15 cellular contexts compared by ENCODE assay signal in genomic region chr6:28226460-28226859, GRCh38. TPM values are rescaled to one million over a fixed set of nuclear protein-coding genes. Genes with fewer than 3 reads are reported as not detected.
A peak's percentile ranks its signal among the peaks of the same experiment; 100 is the strongest.
DNase-seq lines count a peak whose midpoint lies in the region; ATAC-seq, FAIRE-seq and TF ChIP-seq lines count a peak whose summit lies in the region.
"Had no signal": no experiment of that assay in that cellular context is flagged by ENCODE, and none has a peak within 500 bp of the region (broad histone marks: within the 10 kb centered on the region; RNA-seq: fewer than 3 reads in every experiment).

No MANE protein-coding gene starts in this region.

- ATAC-seq in K562: no peak
- ATAC-seq: activated T-cell treated with anti-CD3 and anti-CD28 coated beads, Interleukin-2, amount 50 U/mL, for 4 hours had no signal

- no peaks in the 10 kb centered on the region for H3K9me3 Mint-ChIP-seq in mesothelial cell of epicardium
- H3K9me3 Mint-ChIP-seq in activated naive CD8-positive, alpha-beta T cell treated with anti-CD3 and anti-CD28 coated beads for 36 hours: no peaks in the 10 kb centered on the region
- H3K9me3 Mint-ChIP-seq: activated T-cell treated with anti-CD3 and anti-CD28 coated beads, Interleukin-2, amount 50 U/mL, for 4 hours had no signal

- POLR2A ChIA-PET in A673 (lab: Charles Lee; ENCODE audit: low non-redundant PET) (no interaction called here), K562 (lab: Yijun Ruan, JAX) (interaction anchor here (0.7 to 2.5 kb wide), 13 partner anchors 8 to 333 kb away, joined by 3 to 14 read pairs (median 4); partner anchors contain the start of gene ZSCAN31)

- peaks cover 4% of the 10 kb centered on the region for H3K4me1 ChIP-seq in A673 (ENCODE audit: insufficient read depth, low read length, poor library complexity, severe bottlenecking)
- no peaks in the 10 kb centered on the region for H3K4me1 ChIP-seq in HUES6 (ENCODE audit: control insufficient read depth, insufficient read depth, low read length)
- H3K4me1 ChIP-seq in K562 (replicated peaks in 1 of 2; ENCODE audit: control insufficient read depth in 2 of 2, insufficient read depth in 2 of 2, low read length in 2 of 2): peaks cover 7 to 35% of the 10 kb centered on the region in 2 experiments
- peaks cover 0 to 27% (median 3%) of the 10 kb centered on the region in 4 donors for H3K4me1 ChIP-seq in tibial nerve

- H4K20me1 ChIP-seq in K562 (replicated peaks; ENCODE audit: control insufficient read depth, insufficient read depth, low read length): no peaks in the 10 kb centered on the region

- H3K4me3 Mint-ChIP-seq in mesothelial cell of epicardium: peak overlapping the region; percentile 92
- H3K4me3 Mint-ChIP-seq in activated naive CD8-positive, alpha-beta T cell treated with anti-CD3 and anti-CD28 coated beads for 36 hours: no peak overlapping the region

- intact Hi-C loops in A673 (cut with micrococcal nuclease; ENCODE audit: unreplicated experiment) (no loop called here), K562 (cut with micrococcal nuclease) (loop anchor here (5.0 to 10.0 kb wide), 2 partner anchors 56 to 388 kb away; partner anchors contain the start of gene PGBD1)

- no peak overlapping the region for H2AFZ ChIP-seq in K562 (ENCODE audit: low read depth, low read length)

- H3K36me3 Mint-ChIP-seq in mesothelial cell of epicardium: peaks cover 33% of the 10 kb centered on the region
- peaks cover 15% of the 10 kb centered on the region for H3K36me3 Mint-ChIP-seq in activated naive CD8-positive, alpha-beta T cell treated with anti-CD3 and anti-CD28 coated beads for 36 hours

- TF ChIP-seq POLR2A in K562 (conservative IDR thresholded peaks at IDR 0.05) (no peak), tibial nerve (IDR thresholded peaks at IDR 0.05) (no peak)

- H3K36me3 ChIP-seq in A673 (ENCODE audit: insufficient read depth, low read length, poor library complexity, severe bottlenecking) (peaks cover 21% of the 10 kb centered on the region), HUES6 (ENCODE audit: control insufficient read depth, insufficient read depth, low read length) (peaks cover 43% of the 10 kb centered on the region), K562 (ENCODE audit: control insufficient read depth, insufficient read depth, low read length) (peaks cover 45% of the 10 kb centered on the region), tibial nerve (peaks cover 0 to 46% (median 8%) of the 10 kb centered on the region in 3 donors)

- FAIRE-seq in K562 (lab: Jason Lieb, UNC): peak; percentile 15
- FAIRE-seq: RCC 7860 had no signal

- H3K27me3 ChIP-seq in A673 (replicated peaks; ENCODE audit: insufficient read depth, low read depth, low read length, poor library complexity) (no peaks in the 10 kb centered on the region), HUES6 (ENCODE audit: control insufficient read depth, insufficient read depth, low read length) (peaks cover 30% of the 10 kb centered on the region), K562 (ENCODE audit: control insufficient read depth in 2 of 2, insufficient read depth in 2 of 2, low read length in 2 of 2) (no peaks in the 10 kb centered on the region), tibial nerve (peaks cover 0 to 5% of the 10 kb centered on the region in 2 donors)

- H3K79me2 ChIP-seq in K562 (ENCODE audit: control insufficient read depth, insufficient read depth, low read length): peaks cover 35% of the 10 kb centered on the region

- TF ChIP-seq EP300 in K562 (IDR thresholded peaks at IDR 0.05; ENCODE audit: low read length) (no peak), tibial nerve (IDR thresholded peaks at IDR 0.05) (no peak)

- in situ Hi-C loops in K562 (cut with MboI): no loop called here

- TF ChIP-seq CTCF in A673 (conservative IDR thresholded peaks at IDR 0.05; ENCODE audit: low read depth, low read length) (no peak), K562 (IDR thresholded peaks at IDR 0.05 in 2 of 3, conservative IDR thresholded peaks at IDR 0.05 in 1 of 3; ENCODE audit: insufficient read depth in 2 of 3, low read depth in 1 of 3, low read length in 3 of 3) (no peak), mesothelial cell of epicardium (IDR thresholded peaks at IDR 0.05; ENCODE audit: unreplicated experiment) (no peak), tibial nerve (IDR thresholded peaks at IDR 0.05) (no peak)

- peak overlapping the region; percentile 98 for H3K27ac Mint-ChIP-seq in mesothelial cell of epicardium
- no peak overlapping the region for H3K27ac Mint-ChIP-seq in activated naive CD8-positive, alpha-beta T cell treated with anti-CD3 and anti-CD28 coated beads for 36 hours

- H3K4me3 ChIP-seq in A673 (ENCODE audit: low read depth, low read length, poor library complexity, severe bottlenecking): peak overlapping the region; percentile 73
- peak overlapping the region; percentile 93 for H3K4me3 ChIP-seq in HUES6 (ENCODE audit: low read depth, low read length)
- H3K4me3 ChIP-seq in K562: peak overlapping the region; percentile 79
- no peak overlapping the region for H3K4me3 ChIP-seq in tibial nerve

- BruUV-seq in A673 (replicated peaks; lab: Mats Ljungman, UMichigan): no TSS peak
- BruUV-seq in K562 (replicated peaks; lab: Mats Ljungman, UMichigan): no TSS peak

- H3K27me3 Mint-ChIP-seq in mesothelial cell of epicardium (ENCODE audit: low read depth): peaks cover 17% of the 10 kb centered on the region
- H3K27me3 Mint-ChIP-seq in activated naive CD8-positive, alpha-beta T cell treated with anti-CD3 and anti-CD28 coated beads for 36 hours: peaks cover 38% of the 10 kb centered on the region

- DNase-seq in A673 (ENCODE audit: low spot score) (no peak), K562 (ENCODE audit: extremely low read depth in 1 of 4, low spot score in 3 of 4) (no peak), mesothelial cell of epicardium (ENCODE audit: low spot score in 2 of 2, unreplicated experiment in 2 of 2) (no peak), tibial nerve (ENCODE audit: low spot score in 2 of 2) (no peak)
- DNase-seq in activated naive CD4-positive, alpha-beta T cell treated with anti-CD3 and anti-CD28 coated beads, Interleukin-2, amount 50 U/mL, for 16 hours: no peak
- no peak for DNase-seq in activated naive CD8-positive, alpha-beta T cell treated with anti-CD3 and anti-CD28 coated beads for 36 hours
- DNase-seq in activated CD8-positive, alpha-beta memory T cell treated with anti-CD3 and anti-CD28 coated beads, Interleukin-2, amount 50 U/mL, for 4 hours: no peak
- DNase-seq: activated CD4-positive, alpha-beta T cell treated with anti-CD3 and anti-CD28 coated beads for 4 hours; activated T-cell treated with anti-CD3 and anti-CD28 coated beads, Interleukin-2, amount 50 U/mL, for 4 hours; cortex of kidney; DMS153; NCI-H1048; NCI-H345 had no signal

- H3K4me1 Mint-ChIP-seq in mesothelial cell of epicardium: peaks cover 14% of the 10 kb centered on the region
- peaks cover 15% of the 10 kb centered on the region for H3K4me1 Mint-ChIP-seq in activated naive CD8-positive, alpha-beta T cell treated with anti-CD3 and anti-CD28 coated beads for 36 hours

- TF ChIP-seq RAD21 in K562 (CRISPR knock-in tag; conservative IDR thresholded peaks at IDR 0.05 in 1 of 2, IDR thresholded peaks at IDR 0.05 in 1 of 2): no peak

- 48% methylated on average over 2 of the region's 2 CpGs for WGBS in K562 (ENCODE audit: insufficient coverage, low coverage, missing lambda C conversion rate)
- 75 to 83% methylated on average over 2 of the region's 2 CpGs for WGBS in tibial nerve, 2 donors

- no peaks in the 10 kb centered on the region for H3K9me1 ChIP-seq in K562 (ENCODE audit: control insufficient read depth, insufficient read depth, low read length)

- CTCF ChIA-PET in A673 (lab: Charles Lee) (no interaction called here), K562 (lab: Yijun Ruan, JAX; ENCODE audit: low intra/inter-chr PET ratio) (interaction anchor here (0.6 kb wide), 1 partner anchor 1658 kb away, joined by 3 read pairs; no protein-coding TSS in a partner anchor)

- H3K9ac ChIP-seq in HUES6 (ENCODE audit: low read length) (no peak overlapping the region), K562 (ENCODE audit: insufficient read depth in 1 of 2, low read depth in 2 of 2, low read length in 2 of 2) (peak overlapping the region in 1 of 2 experiments; percentile 92; a peak in 2 of 4 replicates)

- H3K9me3 ChIP-seq in A673 (ENCODE audit: low read depth, low read length, poor library complexity, severe bottlenecking): no peaks in the 10 kb centered on the region
- no peaks in the 10 kb centered on the region for H3K9me3 ChIP-seq in HUES6 (ENCODE audit: control insufficient read depth, insufficient read depth, low read depth, low read length)
- H3K9me3 ChIP-seq in K562 (replicated peaks; ENCODE audit: control insufficient read depth, insufficient read depth, low read depth, low read length): no peaks in the 10 kb centered on the region
- no peaks in the 10 kb centered on the region for H3K9me3 ChIP-seq in tibial nerve

- peak overlapping the region; percentile 95 for H3K4me2 ChIP-seq in K562 (ENCODE audit: insufficient read depth, low read length)

- H3K27ac ChIP-seq in A673 (ENCODE audit: low read depth, low read length, poor library complexity, severe bottlenecking) (no peak overlapping the region), HUES6 (ENCODE audit: low read depth, low read length) (no peak overlapping the region), K562 (ENCODE audit: extremely low read depth, low read depth, low read length) (no peak overlapping the region), tibial nerve (no peak overlapping the region)

RNA-seq across cellular contexts. Expression of gene ZSCAN9, which starts 1.4 kb away (rescaled TPM):
- total RNA-seq in A673 (2021) (13.3 and 15.1 TPM in 2 replicates), K562 (2014; rRNA removed) (18.4 and 19.0 TPM in 2 replicates), K562 (2014; rRNA removed; fragmentation: Illumina TruSeq; extraction: Trizol) (31.4 and 37.4 TPM in 2 replicates), K562 (2015; rRNA removed; fragmentation: Illumina TruSeq; extraction: Trizol) (26.0 and 28.7 TPM in 2 replicates), K562 (2021) (19.0 and 22.3 TPM in 2 replicates), mesothelial cell of epicardium (25.5 to 29.6 TPM (median 27.9 TPM) in 3 replicates), tibial nerve (10 to 100 TPM; 11.9 to 22.2 (median 14.2) TPM)
- total RNA-seq in K562 (2011; cell fraction: chromatin; rRNA removed; ENCODE audit: low replicate concordance): 65.9 and 101 TPM in 2 replicates
- total RNA-seq in K562 (2011; cell fraction: nucleolus; rRNA removed): 43.7 and 45.8 TPM in 2 replicates
- 68.6 and 101 TPM in 2 replicates for total RNA-seq in K562 (2011; cell fraction: nucleoplasm; rRNA removed)
- polyA plus RNA-seq in K562 (2011; rRNA removed) (48.9 and 59.9 TPM in 2 replicates), K562 (2014; fragmentation: Illumina TruSeq; extraction: Trizol) (31.8 and 32.5 TPM in 2 replicates), K562 (2014; fragmentation: Nextera tagmentation; extraction: Ambion mirVana) (10 to 100 TPM; 18.8 to 20.0 TPM), K562 (2014; rRNA removed) (30.4 and 35.2 TPM in 2 replicates)
- 16.3 and 40.6 TPM in 2 replicates for polyA plus RNA-seq in K562 (2011; cell fraction: cytosol; rRNA removed)
- 55.3 and 65.2 TPM in 2 replicates for polyA plus RNA-seq in K562 (2011; cell fraction: nucleus; rRNA removed)
- 15.5 and 25.6 TPM in 2 replicates for polyA plus RNA-seq in K562 (2012)
- 49.6 and 64.4 TPM in 2 replicates for polyA minus RNA-seq in K562 (2011; rRNA and poly(A)+ RNA removed)
- 10.6 and 10.9 TPM in 2 replicates for polyA minus RNA-seq in K562 (2011; cell fraction: cytosol; rRNA and poly(A)+ RNA removed)
- 28.3 and 55.3 TPM in 2 replicates for polyA minus RNA-seq in K562 (2011; cell fraction: nucleus; rRNA and poly(A)+ RNA removed)
- total RNA-seq in activated naive CD8-positive, alpha-beta T cell treated with anti-CD3 and anti-CD28 coated beads for 36 hours: 1 to 10 TPM; 4.3 to 5.2 TPM

RNA-seq across cellular contexts. Expression of gene ZKSCAN4, which starts 25.6 kb away (rescaled TPM):
- 6.4 and 6.6 TPM in 2 replicates for total RNA-seq in A673 (2021)
- total RNA-seq in K562 (2011; cell fraction: chromatin; rRNA removed; ENCODE audit: low replicate concordance): 4.0 and 6.2 TPM in 2 replicates
- total RNA-seq in K562 (2011; cell fraction: nucleolus; rRNA removed): 4.7 and 5.1 TPM in 2 replicates
- total RNA-seq in K562 (2011; cell fraction: nucleoplasm; rRNA removed): 3.3 and 4.5 TPM in 2 replicates
- 3.8 and 4.7 TPM in 2 replicates for total RNA-seq in K562 (2014; rRNA removed)
- 5.0 and 5.9 TPM in 2 replicates for total RNA-seq in K562 (2014; rRNA removed; fragmentation: Illumina TruSeq; extraction: Trizol)
- 5.3 and 6.4 TPM in 2 replicates for total RNA-seq in K562 (2015; rRNA removed; fragmentation: Illumina TruSeq; extraction: Trizol)
- 4.2 and 5.1 TPM in 2 replicates for total RNA-seq in K562 (2021)
- polyA plus RNA-seq in K562 (2011; rRNA removed): 4.6 and 5.3 TPM in 2 replicates
- polyA plus RNA-seq in K562 (2011; cell fraction: cytosol; rRNA removed): 1.4 and 2.2 TPM in 2 replicates
- polyA plus RNA-seq in K562 (2011; cell fraction: nucleus; rRNA removed): 4.4 and 4.9 TPM in 2 replicates
- polyA plus RNA-seq in K562 (2012): 3.3 and 3.6 TPM in 2 replicates
- 4.9 and 5.0 TPM in 2 replicates for polyA plus RNA-seq in K562 (2014; fragmentation: Illumina TruSeq; extraction: Trizol)
- 1 to 10 TPM; 1.2 to 1.6 TPM for polyA plus RNA-seq in K562 (2014; fragmentation: Nextera tagmentation; extraction: Ambion mirVana)
- polyA plus RNA-seq in K562 (2014; rRNA removed): 4.1 and 4.7 TPM in 2 replicates
- polyA minus RNA-seq in K562 (2011; rRNA and poly(A)+ RNA removed): 5.1 and 8.8 TPM in 2 replicates
- 2.2 and 2.8 TPM in 2 replicates for polyA minus RNA-seq in K562 (2011; cell fraction: cytosol; rRNA and poly(A)+ RNA removed)
- 3.0 and 4.8 TPM in 2 replicates for polyA minus RNA-seq in K562 (2011; cell fraction: nucleus; rRNA and poly(A)+ RNA removed)
- 5.8 to 6.8 TPM (median 6.8 TPM) in 3 replicates for total RNA-seq in mesothelial cell of epicardium
- 1 to 10 TPM; 4.5 to 5.0 TPM for total RNA-seq in activated naive CD8-positive, alpha-beta T cell treated with anti-CD3 and anti-CD28 coated beads for 36 hours
- 1 to 10 TPM; 3.5 to 9.2 (median 7.3) TPM for total RNA-seq in tibial nerve

RNA-seq across cellular contexts. Expression of gene NKAPL, which starts 32.6 kb away (rescaled TPM):
- not detected in 2 replicates for total RNA-seq in A673 (2021)
- not detected in 2 replicates for total RNA-seq in K562 (2011; cell fraction: chromatin; rRNA removed; ENCODE audit: low replicate concordance)
- total RNA-seq in K562 (2011; cell fraction: nucleolus; rRNA removed): not detected in 2 replicates
- total RNA-seq in K562 (2011; cell fraction: nucleoplasm; rRNA removed): not detected in 2 replicates
- total RNA-seq in K562 (2014; rRNA removed): not detected in 2 replicates
- total RNA-seq in K562 (2014; rRNA removed; fragmentation: Illumina TruSeq; extraction: Trizol): not detected in 2 replicates
- total RNA-seq in K562 (2015; rRNA removed; fragmentation: Illumina TruSeq; extraction: Trizol): not detected in 2 replicates
- not detected in 2 replicates for total RNA-seq in K562 (2021)
- not detected in 2 replicates for polyA plus RNA-seq in K562 (2011; rRNA removed)
- polyA plus RNA-seq in K562 (2011; cell fraction: cytosol; rRNA removed): not detected in 2 replicates
- polyA plus RNA-seq in K562 (2011; cell fraction: nucleus; rRNA removed): not detected in 2 replicates
- 0.06 TPM in 1 of 2 replicates, not detected in the other for polyA plus RNA-seq in K562 (2012)
- polyA plus RNA-seq in K562 (2014; fragmentation: Illumina TruSeq; extraction: Trizol): not detected in 2 replicates
- not detected for polyA plus RNA-seq in K562 (2014; fragmentation: Nextera tagmentation; extraction: Ambion mirVana)
- polyA plus RNA-seq in K562 (2014; rRNA removed): not detected in 2 replicates
- not detected in 2 replicates for polyA minus RNA-seq in K562 (2011; rRNA and poly(A)+ RNA removed)
- polyA minus RNA-seq in K562 (2011; cell fraction: cytosol; rRNA and poly(A)+ RNA removed): not detected in 2 replicates
- not detected in 2 replicates for polyA minus RNA-seq in K562 (2011; cell fraction: nucleus; rRNA and poly(A)+ RNA removed)
- total RNA-seq in mesothelial cell of epicardium: not detected in 3 replicates
- total RNA-seq in activated naive CD8-positive, alpha-beta T cell treated with anti-CD3 and anti-CD28 coated beads for 36 hours: under 1 TPM; 0.46 to 0.64 TPM
- total RNA-seq in tibial nerve: 1 to 10 TPM; 1.2 to 4.2 (median 1.8) TPM

RNA-seq across cellular contexts. Expression of gene ZSCAN26, which starts 40.5 kb away (rescaled TPM):
- total RNA-seq in A673 (2021) (15.1 and 19.9 TPM in 2 replicates), K562 (2014; rRNA removed) (5.4 and 5.9 TPM in 2 replicates), K562 (2014; rRNA removed; fragmentation: Illumina TruSeq; extraction: Trizol) (10.5 and 10.7 TPM in 2 replicates), K562 (2015; rRNA removed; fragmentation: Illumina TruSeq; extraction: Trizol) (10.7 and 11.0 TPM in 2 replicates), K562 (2021) (6.1 and 6.9 TPM in 2 replicates), mesothelial cell of epicardium (26.6 to 29.2 TPM (median 26.9 TPM) in 3 replicates), tibial nerve (10 to 100 TPM; 12.2 to 38.2 (median 23.7) TPM)
- 33.0 and 48.0 TPM in 2 replicates for total RNA-seq in K562 (2011; cell fraction: chromatin; rRNA removed; ENCODE audit: low replicate concordance)
- total RNA-seq in K562 (2011; cell fraction: nucleolus; rRNA removed): 7.7 and 9.1 TPM in 2 replicates
- 11.8 and 13.1 TPM in 2 replicates for total RNA-seq in K562 (2011; cell fraction: nucleoplasm; rRNA removed)
- polyA plus RNA-seq in K562 (2011; rRNA removed) (14.2 and 14.6 TPM in 2 replicates), K562 (2014; fragmentation: Illumina TruSeq; extraction: Trizol) (12.2 and 12.4 TPM in 2 replicates), K562 (2014; fragmentation: Nextera tagmentation; extraction: Ambion mirVana) (10 to 100 TPM in 1 of 2 experiments, 1 to 10 TPM in 1; 7.3 to 12.8 TPM), K562 (2014; rRNA removed) (6.4 and 8.4 TPM in 2 replicates)
- 2.7 and 6.0 TPM in 2 replicates for polyA plus RNA-seq in K562 (2011; cell fraction: cytosol; rRNA removed)
- 25.1 and 33.9 TPM in 2 replicates for polyA plus RNA-seq in K562 (2011; cell fraction: nucleus; rRNA removed)
- polyA plus RNA-seq in K562 (2012): 7.0 and 10.4 TPM in 2 replicates
- 19.5 and 25.0 TPM in 2 replicates for polyA minus RNA-seq in K562 (2011; rRNA and poly(A)+ RNA removed)
- 2.3 and 3.2 TPM in 2 replicates for polyA minus RNA-seq in K562 (2011; cell fraction: cytosol; rRNA and poly(A)+ RNA removed)
- polyA minus RNA-seq in K562 (2011; cell fraction: nucleus; rRNA and poly(A)+ RNA removed): 7.3 and 16.6 TPM in 2 replicates
- total RNA-seq in activated naive CD8-positive, alpha-beta T cell treated with anti-CD3 and anti-CD28 coated beads for 36 hours: 1 to 10 TPM; 5.2 to 5.8 TPM

RNA-seq across cellular contexts. Expression of gene PGBD1, which starts 54.9 kb away (rescaled TPM):
- total RNA-seq in A673 (2021) (11.3 and 11.6 TPM in 2 replicates), K562 (2014; rRNA removed) (4.4 and 5.8 TPM in 2 replicates), K562 (2014; rRNA removed; fragmentation: Illumina TruSeq; extraction: Trizol) (9.0 and 10.0 TPM in 2 replicates), K562 (2015; rRNA removed; fragmentation: Illumina TruSeq; extraction: Trizol) (8.3 and 8.9 TPM in 2 replicates), K562 (2021) (6.5 and 7.4 TPM in 2 replicates), mesothelial cell of epicardium (8.9 to 9.4 TPM (median 9.2 TPM) in 3 replicates), tibial nerve (1 to 10 TPM; 5.0 to 6.9 (median 6.5) TPM)
- 7.8 and 12.2 TPM in 2 replicates for total RNA-seq in K562 (2011; cell fraction: chromatin; rRNA removed; ENCODE audit: low replicate concordance)
- 4.7 and 6.2 TPM in 2 replicates for total RNA-seq in K562 (2011; cell fraction: nucleolus; rRNA removed)
- total RNA-seq in K562 (2011; cell fraction: nucleoplasm; rRNA removed): 7.0 and 7.5 TPM in 2 replicates
- polyA plus RNA-seq in K562 (2011; rRNA removed) (7.1 and 8.2 TPM in 2 replicates), K562 (2014; fragmentation: Illumina TruSeq; extraction: Trizol) (6.5 and 7.3 TPM in 2 replicates), K562 (2014; fragmentation: Nextera tagmentation; extraction: Ambion mirVana) (1 to 10 TPM; 3.3 to 3.5 TPM), K562 (2014; rRNA removed) (5.6 and 6.1 TPM in 2 replicates)
- 3.0 and 4.0 TPM in 2 replicates for polyA plus RNA-seq in K562 (2011; cell fraction: cytosol; rRNA removed)
- 10.0 and 10.8 TPM in 2 replicates for polyA plus RNA-seq in K562 (2011; cell fraction: nucleus; rRNA removed)
- 4.9 and 7.8 TPM in 2 replicates for polyA plus RNA-seq in K562 (2012)
- polyA minus RNA-seq in K562 (2011; rRNA and poly(A)+ RNA removed): 9.5 and 10.0 TPM in 2 replicates
- polyA minus RNA-seq in K562 (2011; cell fraction: cytosol; rRNA and poly(A)+ RNA removed): 3.3 and 4.4 TPM in 2 replicates
- 5.0 and 6.3 TPM in 2 replicates for polyA minus RNA-seq in K562 (2011; cell fraction: nucleus; rRNA and poly(A)+ RNA removed)
- 1 to 10 TPM; 3.4 to 3.8 TPM for total RNA-seq in activated naive CD8-positive, alpha-beta T cell treated with anti-CD3 and anti-CD28 coated beads for 36 hours

Comparison
In these comparisons a context has a peak if more than half of its experiments do, and no peak if none do; other contexts are left out.
1. H3K4me3 ChIP-seq: peak in A673 (single experiment), HUES6 (single experiment) and K562 (single experiment); none in tibial nerve (0 of 4).